25 cellular contexts compared by ENCODE assay signal in genomic region chr3:105988540-105988939, GRCh38.
DNase-seq lines count a peak whose midpoint lies in the region; ATAC-seq lines count a peak whose summit lies in the region.
"Had no signal": no experiment of that assay in that cellular context is flagged by ENCODE, and none has a peak within 500 bp of the region (broad histone marks: within the 10 kb centered on the region; RNA-seq: fewer than 3 reads in every experiment).

No MANE protein-coding gene starts in this region.

- peak overlapping the region; percentile 43 for H3K4me3 Mint-ChIP-seq in stimulated activated naive CD8-positive, alpha-beta T cell treated with anti-CD3 and anti-CD28 coated beads, Interleukin-15, Interleukin-2, amounts not matched to agents 100 ng/mL and 50 ng/mL, for 24 hours
- peak overlapping the region; percentile 4 for H3K4me3 Mint-ChIP-seq in activated T-helper 2 cell treated with anti-CD3 and anti-CD28 coated beads, Interferon-gamma antibody, Interleukin-2, Interleukin-4, amounts not matched to agents 10 μg/mL and 5 μg/mL and 100 μg/mL, durations not matched to agents 14 hours and 24 hours and 36 hours (ENCODE audit: low read depth)
- peak overlapping the region in 7 of 10 donors; percentile 4 to 78 (median 71) for H3K4me3 Mint-ChIP-seq in naive thymus-derived CD4-positive, alpha-beta T cell
- H3K4me3 Mint-ChIP-seq: CD14-positive monocyte had no signal

- H3K4me1 Mint-ChIP-seq in stimulated activated naive CD8-positive, alpha-beta T cell treated with anti-CD3 and anti-CD28 coated beads, Interleukin-15, Interleukin-2, amounts not matched to agents 100 ng/mL and 50 ng/mL, for 24 hours (ENCODE audit: low read depth), result peaks cover 43% of the 10 kb centered on the region
- peaks cover 25% of the 10 kb centered on the region for H3K4me1 Mint-ChIP-seq in activated T-helper 2 cell treated with anti-CD3 and anti-CD28 coated beads, Interferon-gamma antibody, Interleukin-2, Interleukin-4, amounts not matched to agents 10 μg/mL and 5 μg/mL and 100 μg/mL, durations not matched to agents 14 hours and 24 hours and 36 hours (ENCODE audit: low read depth)
- peaks cover 23 to 41% (median 38%) of the 10 kb centered on the region in 7 donors for H3K4me1 Mint-ChIP-seq in naive thymus-derived CD4-positive, alpha-beta T cell
- H3K4me1 Mint-ChIP-seq: CD14-positive monocyte had no signal

- intact Hi-C loops in activated T-helper 2 cell treated with anti-CD3 and anti-CD28 coated beads, Interferon-gamma antibody, Interleukin-2, Interleukin-4, amounts not matched to agents 10 μg/mL and 5 μg/mL and 100 μg/mL, durations not matched to agents 14 hours and 24 hours and 36 hours (cut with micrococcal nuclease), result no loop called here
- intact Hi-C loops in naive thymus-derived CD4-positive, alpha-beta T cell (cut with micrococcal nuclease), result loop anchor here in 1 of 2 donors (5.0 kb wide), 1 partner anchor 189 kb away; no protein-coding TSS in a partner anchor

- no peak for DNase-seq in stimulated activated naive CD8-positive, alpha-beta T cell treated with anti-CD3 and anti-CD28 coated beads, Interleukin-15, Interleukin-2, amounts not matched to agents 100 U/mL and 50 U/mL, for 24 hours
- DNase-seq in activated T-helper 2 cell treated with anti-CD3 and anti-CD28 coated beads, Interferon-gamma antibody, Interleukin-2, Interleukin-4, amounts not matched to agents 10 μg/mL and 5 μg/mL and 100 μg/mL, durations not matched to agents 14 hours and 24 hours and 36 hours (ENCODE audit: low spot score), result no peak
- DNase-seq in naive thymus-derived CD4-positive, alpha-beta T cell, result no peak
- DNase-seq in NK-92 treated with Interleukin-12 subunit alpha and Interleukin-12 subunit beta, amount 100 ng/mL, for 24 hours (lab: John Stamatoyannopoulos, UW), result no peak
- no peak for DNase-seq in midbrain (lab: John Stamatoyannopoulos, UW)
- DNase-seq: activated CD4-positive, alpha-beta T cell treated with anti-CD3 and anti-CD28 coated beads for 4 hours; DMS153; foreskin fibroblast; GM23248; heart left ventricle; IMR-90; left cardiac atrium; NCI-H1092; NCI-H1930; NCI-H226; NCI-H748 treated with DMSO at 0.1 percent for 48 hours; stimulated activated CD4-positive, alpha-beta T cell treated with anti-CD3 and anti-CD28 coated beads, Interleukin-1b, Interleukin-23, amount 100 ng/mL, for 48 hours; T-helper 2 cell had no signal

- CTCF ChIA-PET in naive thymus-derived CD4-positive, alpha-beta T cell (lab: Charles Lee), result interaction anchor here (0.6 kb wide), 1 partner anchor 31 kb away, joined by 3 read pairs; no protein-coding TSS in a partner anchor

- H3K36me3 Mint-ChIP-seq in stimulated activated naive CD8-positive, alpha-beta T cell treated with anti-CD3 and anti-CD28 coated beads, Interleukin-15, Interleukin-2, amounts not matched to agents 100 ng/mL and 50 ng/mL, for 24 hours (ENCODE audit: low read depth), result peaks cover 24% of the 10 kb centered on the region
- H3K36me3 Mint-ChIP-seq in activated T-helper 2 cell treated with anti-CD3 and anti-CD28 coated beads, Interferon-gamma antibody, Interleukin-2, Interleukin-4, amounts not matched to agents 10 μg/mL and 5 μg/mL and 100 μg/mL, durations not matched to agents 14 hours and 24 hours and 36 hours (ENCODE audit: low read depth), result peaks cover 44% of the 10 kb centered on the region
- H3K36me3 Mint-ChIP-seq in naive thymus-derived CD4-positive, alpha-beta T cell, result peaks cover 11 to 42% (median 17%) of the 10 kb centered on the region in 5 donors
- H3K36me3 Mint-ChIP-seq: CD14-positive monocyte had no signal

- no peaks in the 10 kb centered on the region for H3K27me3 Mint-ChIP-seq in stimulated activated naive CD8-positive, alpha-beta T cell treated with anti-CD3 and anti-CD28 coated beads, Interleukin-15, Interleukin-2, amounts not matched to agents 100 ng/mL and 50 ng/mL, for 24 hours
- H3K27me3 Mint-ChIP-seq in activated T-helper 2 cell treated with anti-CD3 and anti-CD28 coated beads, Interferon-gamma antibody, Interleukin-2, Interleukin-4, amounts not matched to agents 10 μg/mL and 5 μg/mL and 100 μg/mL, durations not matched to agents 14 hours and 24 hours and 36 hours (ENCODE audit: low read depth), result no peaks in the 10 kb centered on the region
- no peaks in the 10 kb centered on the region for H3K27me3 Mint-ChIP-seq in naive thymus-derived CD4-positive, alpha-beta T cell
- H3K27me3 Mint-ChIP-seq: activated naive CD4-positive, alpha-beta T cell treated with anti-CD3 and anti-CD28 coated beads, Interleukin-2, amount 50 U/mL, for 24 hours had no signal

- ATAC-seq in stimulated activated naive CD8-positive, alpha-beta T cell treated with anti-CD3 and anti-CD28 coated beads, Interleukin-15, Interleukin-2, amounts not matched to agents 100 U/mL and 50 U/mL, for 24 hours, result no peak
- no peak for ATAC-seq in naive thymus-derived CD4-positive, alpha-beta T cell
- ATAC-seq in HG02678 (IDR thresholded peaks at IDR 0.05; ENCODE audit: unreplicated experiment) (no peak), GM19328 (IDR thresholded peaks at IDR 0.05; ENCODE audit: unreplicated experiment) (no peak)
- ATAC-seq: heart left ventricle, left cardiac atrium had no signal

- H3K27ac Mint-ChIP-seq in stimulated activated naive CD8-positive, alpha-beta T cell treated with anti-CD3 and anti-CD28 coated beads, Interleukin-15, Interleukin-2, amounts not matched to agents 100 ng/mL and 50 ng/mL, for 24 hours, result peak overlapping the region; percentile 47
- peak overlapping the region; percentile 18 for H3K27ac Mint-ChIP-seq in activated T-helper 2 cell treated with anti-CD3 and anti-CD28 coated beads, Interferon-gamma antibody, Interleukin-2, Interleukin-4, amounts not matched to agents 10 μg/mL and 5 μg/mL and 100 μg/mL, durations not matched to agents 14 hours and 24 hours and 36 hours
- H3K27ac Mint-ChIP-seq in naive thymus-derived CD4-positive, alpha-beta T cell, result peak overlapping the region in 4 of 9 donors; percentile 6 to 46 (median 28)
- H3K27ac Mint-ChIP-seq: CD14-positive monocyte had no signal

- POLR2A ChIA-PET in naive thymus-derived CD4-positive, alpha-beta T cell (lab: Charles Lee), result interaction anchor here (0.8 kb wide), 1 partner anchor 40 kb away, joined by 4 read pairs; no protein-coding TSS in a partner anchor

- H3K4me3 ChIP-seq in naive thymus-derived CD4-positive, alpha-beta T cell (ENCODE audit: low read length), result no peak overlapping the region
- H3K4me3 ChIP-seq: GM23248, heart left ventricle, SK-N-MC, skin epidermis had no signal

- H3K27me3 ChIP-seq in naive thymus-derived CD4-positive, alpha-beta T cell (ENCODE audit: control insufficient read depth in 2 of 2, insufficient read depth in 2 of 2, low read length in 2 of 2), result no peaks in the 10 kb centered on the region
- H3K27me3 ChIP-seq: heart left ventricle had no signal

- peaks cover 8 to 12% of the 10 kb centered on the region in 2 donors for H3K4me1 ChIP-seq in naive thymus-derived CD4-positive, alpha-beta T cell (ENCODE audit: control insufficient read depth in 2 of 2, insufficient read depth in 2 of 2, low read length in 2 of 2)
- H3K4me1 ChIP-seq: heart left ventricle had no signal

- no peak overlapping the region for H3K27ac ChIP-seq in naive thymus-derived CD4-positive, alpha-beta T cell (ENCODE audit: low read depth, low read length)
- H3K27ac ChIP-seq: GM23248, heart left ventricle, SK-N-MC, skin epidermis had no signal

- H3K9me3 Mint-ChIP-seq in stimulated activated naive CD8-positive, alpha-beta T cell treated with anti-CD3 and anti-CD28 coated beads, Interleukin-15, Interleukin-2, amounts not matched to agents 100 ng/mL and 50 ng/mL, for 24 hours, result peaks cover 43% of the 10 kb centered on the region
- peaks cover 68% of the 10 kb centered on the region for H3K9me3 Mint-ChIP-seq in activated T-helper 2 cell treated with anti-CD3 and anti-CD28 coated beads, Interferon-gamma antibody, Interleukin-2, Interleukin-4, amounts not matched to agents 10 μg/mL and 5 μg/mL and 100 μg/mL, durations not matched to agents 14 hours and 24 hours and 36 hours
- H3K9me3 Mint-ChIP-seq in naive thymus-derived CD4-positive, alpha-beta T cell, result peaks cover 3 to 43% (median 23%) of the 10 kb centered on the region in 11 donors

- H3K9me3 ChIP-seq in naive thymus-derived CD4-positive, alpha-beta T cell (ENCODE audit: control insufficient read depth in 2 of 3, low read length in 3 of 3), result no peaks in the 10 kb centered on the region

- H3K36me3 ChIP-seq in naive thymus-derived CD4-positive, alpha-beta T cell (ENCODE audit: control insufficient read depth in 2 of 3, insufficient read depth in 3 of 3, low read length in 3 of 3), result no peaks in the 10 kb centered on the region
- H3K36me3 ChIP-seq: heart left ventricle had no signal

Comparison
In these comparisons a context has a peak if more than half of its experiments do, and no peak if none do; other contexts are left out.
1. H3K4me3 Mint-ChIP-seq: peak in every context shown above with its lines; median percentile 71 in naive thymus-derived CD4-positive, alpha-beta T cell; 43 in stimulated activated naive CD8-positive, alpha-beta T cell treated with anti-CD3 and anti-CD28 coated beads, Interleukin-15, Interleukin-2, amounts not matched to agents 100 ng/mL and 50 ng/mL, for 24 hours; 4 in activated T-helper 2 cell treated with anti-CD3 and anti-CD28 coated beads, Interferon-gamma antibody, Interleukin-2, Interleukin-4, amounts not matched to agents 10 μg/mL and 5 μg/mL and 100 μg/mL, durations not matched to agents 14 hours and 24 hours and 36 hours.